ENCODE assay signal across 12 cellular contexts in the genomic region with DNA sequence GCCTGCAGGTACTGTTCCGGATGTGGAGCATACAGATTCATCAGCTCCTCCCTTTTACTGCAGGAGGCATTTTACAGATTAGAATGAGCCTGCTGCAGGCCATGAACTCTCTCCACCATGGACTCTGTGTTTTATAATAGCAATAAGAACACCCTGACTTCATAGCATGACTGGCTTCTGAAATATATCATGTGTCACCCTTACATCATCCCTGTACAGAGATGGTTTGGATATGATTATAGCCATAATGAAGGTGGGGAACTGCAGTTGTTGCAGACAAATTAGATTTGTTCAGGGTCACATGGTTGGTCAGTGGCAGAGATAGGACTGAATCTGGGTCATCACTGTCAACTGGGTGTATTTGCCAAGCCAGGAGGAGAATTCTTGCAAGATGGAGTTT.
DNase-seq lines count a peak whose midpoint lies in the region; ATAC-seq and TF ChIP-seq lines count a peak whose summit lies in the region.
"Had no signal": no experiment of that assay in that cellular context is flagged by ENCODE, and none has a peak within 500 bp of the region (broad histone marks: within the 10 kb centered on the region; RNA-seq: fewer than 3 reads in every experiment).

No MANE protein-coding gene starts in this region.

- H3K4me3 Mint-ChIP-seq in HFFc6, result no peak overlapping the region

- H3K9me3 ChIP-seq in RWPE2 (ENCODE audit: severe bottlenecking) (no peaks in the 10 kb centered on the region), fibroblast of lung (ENCODE audit: control insufficient read depth, insufficient read depth, low read depth, low read length) (no peaks in the 10 kb centered on the region), psoas muscle (no peaks in the 10 kb centered on the region), colonic mucosa (no peaks in the 10 kb centered on the region)

- peak overlapping the region; percentile 59; the same call in 1 of the 2 replicates for H3K27ac Mint-ChIP-seq in HFFc6

- WGBS in psoas muscle, 3 donors, result 22 to 60% (median 32%) methylated on average over 1 of the region's 1 CpG

- peaks cover 15% of the 10 kb centered on the region for H3K36me3 ChIP-seq in RWPE2 (ENCODE audit: low read depth)
- H3K36me3 ChIP-seq in fibroblast of lung (ENCODE audit: control insufficient read depth, insufficient read depth, low read length), result no peaks in the 10 kb centered on the region
- peaks cover 5 to 21% of the 10 kb centered on the region in 2 donors for H3K36me3 ChIP-seq in psoas muscle (ENCODE audit: insufficient read depth in 1 of 2, low read depth in 1 of 2)
- H3K36me3 ChIP-seq in colonic mucosa, result no peaks in the 10 kb centered on the region

- ATAC-seq in RWPE2 (ENCODE audit: low read depth) (peak; percentile 87), psoas muscle (peak; percentile 87 to 91 (median 88)), GM18861 (IDR thresholded peaks at IDR 0.05; ENCODE audit: unreplicated experiment) (no peak)

- no peaks in the 10 kb centered on the region for H3K9me3 Mint-ChIP-seq in HFFc6

- no peak overlapping the region for H3K9ac ChIP-seq in fibroblast of lung (ENCODE audit: insufficient read depth, low read length)
- no peak overlapping the region for H3K9ac ChIP-seq in colonic mucosa (ENCODE audit: low read depth in 2 of 2, low read length in 2 of 2)

- H3K27me3 Mint-ChIP-seq in HFFc6 (ENCODE audit: insufficient read depth), result no peaks in the 10 kb centered on the region

- no peak overlapping the region for H2AFZ ChIP-seq in fibroblast of lung (ENCODE audit: low read length)

- no peak overlapping the region for H3K4me2 ChIP-seq in fibroblast of lung (ENCODE audit: extremely low read depth, insufficient read depth, low read length)

- H4K20me1 ChIP-seq in fibroblast of lung (ENCODE audit: control insufficient read depth, extremely low read depth, insufficient read depth, low read length), result no peaks in the 10 kb centered on the region

- intact Hi-C loops in psoas muscle (cut with DNase I) (no loop called here), colonic mucosa (cut with DNase I) (no loop called here)

- H3K27ac ChIP-seq in RWPE2 (ENCODE audit: poor library complexity, severe bottlenecking) (peak overlapping the region; percentile 42), fibroblast of lung (ENCODE audit: insufficient read depth, low read length) (peak overlapping the region; percentile 15), psoas muscle (peak overlapping the region; percentile 84), colonic mucosa (no peak overlapping the region)

- peaks cover 28% of the 10 kb centered on the region for H3K4me1 ChIP-seq in RWPE2 (ENCODE audit: insufficient read depth, poor library complexity, severe bottlenecking)
- H3K4me1 ChIP-seq in fibroblast of lung (ENCODE audit: control insufficient read depth, extremely low read depth, insufficient read depth, low read length), result peaks cover 8% of the 10 kb centered on the region
- H3K4me1 ChIP-seq in psoas muscle, result peaks cover 77% of the 10 kb centered on the region
- peaks cover 7% of the 10 kb centered on the region for H3K4me1 ChIP-seq in colonic mucosa

- H3K27me3 ChIP-seq in RWPE2 (ENCODE audit: insufficient read depth, poor library complexity, severe bottlenecking) (no peaks in the 10 kb centered on the region), fibroblast of lung (ENCODE audit: control insufficient read depth, insufficient read depth, low read length) (no peaks in the 10 kb centered on the region), psoas muscle (ENCODE audit: insufficient read depth in 3 of 3, low read length in 2 of 3) (no peaks in the 10 kb centered on the region), colonic mucosa (no peaks in the 10 kb centered on the region)

- H3K4me3 ChIP-seq in RWPE2 (ENCODE audit: severe bottlenecking), result no peak overlapping the region
- no peak overlapping the region for H3K4me3 ChIP-seq in fibroblast of lung (replicated peaks in 1 of 4; ENCODE audit: control extremely low read depth in 1 of 4, insufficient read depth in 1 of 4, low read depth in 3 of 4, low read length in 4 of 4)
- H3K4me3 ChIP-seq in psoas muscle, result no peak overlapping the region
- H3K4me3 ChIP-seq in colonic mucosa, result no peak overlapping the region

- peaks cover 77% of the 10 kb centered on the region for H3K79me2 ChIP-seq in fibroblast of lung (ENCODE audit: control insufficient read depth, insufficient read depth, low read length)

- H3K36me3 Mint-ChIP-seq in HFFc6 (ENCODE audit: low read depth), result peaks cover 16% of the 10 kb centered on the region; the same call in 1 of the 2 replicates

- DNase-seq in HFFc6 (peak; percentile 49), RWPE2 (ENCODE audit: low spot score) (no peak), fibroblast of lung (ENCODE audit: low read depth in 2 of 2) (peak; percentile 52 to 73), psoas muscle (no peak), NCI-H2029 (lab: John Stamatoyannopoulos, UW) (no peak), colonic mucosa (no peak)
- DNase-seq: activated T-cell treated with anti-CD3 and anti-CD28 coated beads for 4 hours; hypothalamus; NCI-H524 treated with DMSO at 0.1 percent for 48 hours; stimulated activated CD4-positive, alpha-beta T cell treated with anti-CD3 and anti-CD28 coated beads, Interleukin-2, amount 100 ng/mL, for 24 hours; T-helper 2 cell had no signal

- no peak for TF ChIP-seq CTCF in HFFc6 (IDR thresholded peaks at IDR 0.05)
- no peak for TF ChIP-seq CTCF in RWPE2 (IDR thresholded peaks at IDR 0.05; ENCODE audit: poor library complexity, severe bottlenecking)
- TF ChIP-seq CTCF in fibroblast of lung (conservative IDR thresholded peaks at IDR 0.05 in 1 of 2, IDR thresholded peaks at IDR 0.05 in 1 of 2; ENCODE audit: low read depth in 1 of 2, low read length in 2 of 2), result no peak
- TF ChIP-seq CTCF in psoas muscle (IDR thresholded peaks at IDR 0.05), result no peak
- no peak for TF ChIP-seq CTCF in colonic mucosa (IDR thresholded peaks at IDR 0.05)

- peaks cover 44% of the 10 kb centered on the region for H3K4me1 Mint-ChIP-seq in HFFc6 (ENCODE audit: low read depth)

Comparison
In these comparisons a context has a peak if more than half of its experiments do, and no peak if none do; other contexts are left out.
1. DNase-seq: peak in HFFc6 (single experiment) and fibroblast of lung (2 of 2); none in RWPE2 (single experiment), psoas muscle (0 of 2), NCI-H2029 (single experiment) and colonic mucosa (single experiment).